1 cellular context compared by ENCODE assay signal in the genomic region with DNA sequence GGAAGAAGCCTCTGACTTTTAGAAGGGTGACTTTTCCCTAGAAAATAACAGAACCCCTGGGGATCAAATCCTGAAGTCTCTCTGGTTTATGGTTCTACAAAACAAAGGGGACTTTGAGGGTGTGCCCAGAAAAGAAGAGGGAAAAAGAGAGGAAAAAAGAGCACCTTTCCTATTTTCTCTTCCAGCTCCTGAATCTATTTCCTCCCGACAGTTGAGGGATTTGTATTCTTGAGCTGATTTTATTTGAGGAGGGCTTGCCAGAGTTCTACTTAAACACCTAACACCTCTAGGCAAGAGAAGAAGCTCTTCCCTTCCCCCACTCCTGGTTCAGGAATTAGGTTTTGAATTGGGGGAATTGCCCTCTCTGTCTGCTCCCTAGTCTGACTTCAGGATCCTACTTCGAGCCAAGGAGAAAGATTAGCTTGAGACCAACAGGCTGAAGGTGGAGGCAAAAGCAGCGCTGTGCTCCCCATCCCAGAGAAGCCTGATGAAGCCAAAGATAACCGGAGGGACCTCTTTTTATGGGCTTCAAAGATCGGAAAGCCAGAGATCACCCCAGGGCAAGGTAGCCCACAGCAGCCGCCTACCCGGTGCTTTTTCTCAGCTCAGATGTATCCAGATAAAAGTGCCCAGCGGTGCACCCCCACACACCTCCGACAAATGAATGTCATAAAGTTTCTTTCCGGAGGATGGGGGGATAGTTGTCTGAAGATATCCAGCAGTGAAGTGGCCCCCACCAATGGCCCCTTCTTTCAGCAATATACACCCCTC.
TF ChIP-seq lines count a peak whose summit lies in the region.

No MANE protein-coding gene starts in this region.

TF ChIP-seq in GM23338, 12 proteins besides CTCF, POLR2A, EP300 and RAD21:
- TF ChIP-seq STAT1 (IDR thresholded peaks at IDR 0.05; ENCODE audit: unreplicated experiment) (no peak), EZH2 (IDR thresholded peaks at IDR 0.05; ENCODE audit: low read depth, unreplicated experiment) (peak; percentile 90), CREB1 (CRISPR knock-in tag; IDR thresholded peaks at IDR 0.05; ENCODE audit: low read depth) (no peak), ZNF114 (CRISPR knock-in tag; IDR thresholded peaks at IDR 0.05) (no peak)
